In genomic region chr2:43196773-43197567, GRCh38 we compare ENCODE assay signal across 11 cellular contexts. TPM values are rescaled to one million over a fixed set of nuclear protein-coding genes. Genes with fewer than 3 reads are reported as not detected.
DNase-seq lines count a peak whose midpoint lies in the region; ATAC-seq and TF ChIP-seq lines count a peak whose summit lies in the region.
"Had no signal": no experiment of that assay in that cellular context is flagged by ENCODE, and none has a peak within 500 bp of the region (broad histone marks: within the 10 kb centered on the region; RNA-seq: fewer than 3 reads in every experiment).

No MANE protein-coding gene starts in this region.

- H3K36me3 Mint-ChIP-seq in activated naive CD4-positive, alpha-beta T cell treated with anti-CD3 and anti-CD28 coated beads for 36 hours (ENCODE audit: low read depth), result peaks cover 2% of the 10 kb centered on the region

- H3K4me3 Mint-ChIP-seq in activated naive CD4-positive, alpha-beta T cell treated with anti-CD3 and anti-CD28 coated beads for 36 hours, result peak overlapping the region; percentile 34

- no peaks in the 10 kb centered on the region for H3K36me3 ChIP-seq in gastroesophageal sphincter

- H3K27ac ChIP-seq in gastroesophageal sphincter, result no peak overlapping the region
- H3K27ac ChIP-seq in substantia nigra (ENCODE audit: low read depth, low read length, poor library complexity, severe bottlenecking), result no peak overlapping the region
- H3K27ac ChIP-seq: KMS-11 had no signal

- DNase-seq in activated naive CD4-positive, alpha-beta T cell treated with anti-CD3 and anti-CD28 coated beads for 36 hours, result peak; percentile 48
- no peak for DNase-seq in activated naive CD4-positive, alpha-beta T cell (lab: John Stamatoyannopoulos, UW)
- DNase-seq in SKM-1 treated with dmso at 0.1 percent for 144 hours (lab: John Stamatoyannopoulos, UW; ENCODE audit: unreplicated experiment), result peak; percentile 70
- DNase-seq in superior temporal gyrus (ENCODE audit: extremely low spot score), result peak; percentile 18
- DNase-seq in NCI-H146 (lab: John Stamatoyannopoulos, UW), result no peak
- no peak for DNase-seq in substantia nigra (lab: John Stamatoyannopoulos, UW)
- DNase-seq: dermis blood vessel endothelial cell; stimulated activated CD4-positive, alpha-beta T cell treated with anti-CD3 and anti-CD28 coated beads, Interleukin-1b, Interleukin-23, amount 100 ng/mL, for 48 hours had no signal

- ATAC-seq in gastroesophageal sphincter (peak; percentile 20), GM21717 (IDR thresholded peaks at IDR 0.05; ENCODE audit: unreplicated experiment) (no peak)

- H3K27me3 Mint-ChIP-seq in activated naive CD4-positive, alpha-beta T cell treated with anti-CD3 and anti-CD28 coated beads for 36 hours (ENCODE audit: low read depth), result no peaks in the 10 kb centered on the region

- no peaks in the 10 kb centered on the region for H3K9me3 ChIP-seq in gastroesophageal sphincter

- H3K4me1 ChIP-seq in gastroesophageal sphincter, result no peaks in the 10 kb centered on the region

- peak overlapping the region; percentile 84 for H3K27ac Mint-ChIP-seq in activated naive CD4-positive, alpha-beta T cell treated with anti-CD3 and anti-CD28 coated beads for 36 hours

- no peaks in the 10 kb centered on the region for H3K27me3 ChIP-seq in gastroesophageal sphincter

- no peak for TF ChIP-seq POLR2A in gastroesophageal sphincter (IDR thresholded peaks at IDR 0.05)

- TF ChIP-seq CTCF in gastroesophageal sphincter (IDR thresholded peaks at IDR 0.05), result no peak

- CTCF ChIA-PET in activated naive CD4-positive, alpha-beta T cell treated with anti-CD3 and anti-CD28 coated beads for 36 hours (lab: Charles Lee), result interaction anchor here (0.7 to 4.9 kb wide), 4 partner anchors 21 to 70 kb away, joined by 3 to 22 read pairs (median 6); no protein-coding TSS in a partner anchor

- intact Hi-C loops in activated naive CD4-positive, alpha-beta T cell treated with anti-CD3 and anti-CD28 coated beads for 36 hours (cut with micrococcal nuclease), result loop anchor here (5.0 kb wide), 1 partner anchor 970 kb away; the partner anchor contains the start of gene PPM1B

- TF ChIP-seq EP300 in gastroesophageal sphincter (IDR thresholded peaks at IDR 0.05), result no peak

- H3K4me1 Mint-ChIP-seq in activated naive CD4-positive, alpha-beta T cell treated with anti-CD3 and anti-CD28 coated beads for 36 hours (ENCODE audit: low read depth), result peaks cover 63% of the 10 kb centered on the region

- H3K4me3 ChIP-seq in gastroesophageal sphincter, result no peak overlapping the region

- WGBS in gastroesophageal sphincter (ENCODE audit: low coverage in 1 of 2), 2 donors, result 79 to 88% methylated on average over 8 to 10 of the region's 12 CpGs

- no peaks in the 10 kb centered on the region for H3K9me3 Mint-ChIP-seq in activated naive CD4-positive, alpha-beta T cell treated with anti-CD3 and anti-CD28 coated beads for 36 hours

RNA-seq across cellular contexts. Expression of gene ZFP36L2, which starts 29.4 kb away (rescaled TPM):
- 10 to 100 TPM; 37.3 to 38.4 TPM for total RNA-seq in activated naive CD4-positive, alpha-beta T cell treated with anti-CD3 and anti-CD28 coated beads for 36 hours
- 10 to 100 TPM; 50.9 to 83.2 (median 73.4) TPM for total RNA-seq in gastroesophageal sphincter

Comparison
In these comparisons a context has a peak if more than half of its experiments do, and no peak if none do; other contexts are left out.
1. DNase-seq: peak in activated naive CD4-positive, alpha-beta T cell treated with anti-CD3 and anti-CD28 coated beads for 36 hours (single experiment), SKM-1 treated with dmso at 0.1 percent for 144 hours (single experiment) and superior temporal gyrus (single experiment); none in activated naive CD4-positive, alpha-beta T cell (0 of 4), NCI-H146 (single experiment) and substantia nigra (0 of 49).